ENCODE assay signal across 14 cellular contexts in genomic region chr4:89108068-89108467, GRCh38.
"Had no signal": no experiment of that assay in that cellular context is flagged by ENCODE, and none has a peak within 500 bp of the region (broad histone marks: within the 10 kb centered on the region; RNA-seq: fewer than 3 reads in every experiment).

No MANE protein-coding gene starts in this region.

- H3K9me3 ChIP-seq: body of pancreas, testis had no signal

- H3K79me2 ChIP-seq: parathyroid adenoma had no signal

- H3K27ac Mint-ChIP-seq: activated CD8-positive, alpha-beta memory T cell treated with anti-CD3 and anti-CD28 coated beads, Interleukin-2, amount 10 ng/mL, durations not matched to agents 7 days and 5 days; activated naive CD4-positive, alpha-beta T cell treated with anti-CD3 and anti-CD28 coated beads, Interleukin-2, amount 50 U/mL, for 24 hours; activated T-cell treated with anti-CD3 and anti-CD28 coated beads, Interleukin-2, amount 50 U/mL, for 24 hours; stimulated activated naive CD8-positive, alpha-beta T cell treated with anti-CD3 and anti-CD28 coated beads, Interleukin-15, amount 100 ng/mL, for 72 hours had no signal

- H2AFZ ChIP-seq: parathyroid adenoma had no signal

- DNase-seq: activated CD4-positive, CD25-positive, alpha-beta regulatory T cell; activated CD8-positive, alpha-beta memory T cell treated with anti-CD3 and anti-CD28 coated beads, Interleukin-2, amount 10 ng/mL, durations not matched to agents 7 days and 5 days; activated effector memory CD4-positive, alpha-beta T cell treated with Interleukin-2 at 50 U/mL for 16 hours; activated T-cell treated with anti-CD3 and anti-CD28 coated beads, Interleukin-2, amount 50 U/mL, for 24 hours; body of pancreas; left ventricle myocardium inferior; retina; stimulated activated CD4-positive, alpha-beta T cell treated with anti-CD3 and anti-CD28 coated beads, Interleukin-15, amount 100 ng/mL, for 24 hours; stimulated activated CD4-positive, alpha-beta T cell treated with anti-CD3 and anti-CD28 coated beads, Interleukin-4, amount 100 ng/mL, for 24 hours; stimulated activated naive CD8-positive, alpha-beta T cell treated with anti-CD3 and anti-CD28 coated beads, Interleukin-15, amount 100 ng/mL, for 72 hours; testis had no signal

- H3K27ac ChIP-seq: body of pancreas, left ventricle myocardium inferior, parathyroid adenoma, testis had no signal

- ATAC-seq: activated CD8-positive, alpha-beta memory T cell treated with anti-CD3 and anti-CD28 coated beads, Interleukin-2, amount 10 ng/mL, durations not matched to agents 7 days and 5 days; body of pancreas; stimulated activated naive CD8-positive, alpha-beta T cell treated with anti-CD3 and anti-CD28 coated beads, Interleukin-15, amount 100 ng/mL, for 72 hours had no signal

- H3K4me1 ChIP-seq: parathyroid adenoma had no signal

- H3K27me3 ChIP-seq: body of pancreas, testis had no signal

- H3K4me3 ChIP-seq: body of pancreas, left ventricle myocardium inferior, testis had no signal

- H3K4me3 Mint-ChIP-seq: activated CD8-positive, alpha-beta memory T cell treated with anti-CD3 and anti-CD28 coated beads, Interleukin-2, amount 10 ng/mL, durations not matched to agents 7 days and 5 days; activated naive CD4-positive, alpha-beta T cell treated with anti-CD3 and anti-CD28 coated beads, Interleukin-2, amount 50 U/mL, for 24 hours; activated T-cell treated with anti-CD3 and anti-CD28 coated beads, Interleukin-2, amount 50 U/mL, for 24 hours; central memory CD8-positive, alpha-beta T cell; stimulated activated naive CD8-positive, alpha-beta T cell treated with anti-CD3 and anti-CD28 coated beads, Interleukin-15, amount 100 ng/mL, for 72 hours had no signal

- H3K9ac ChIP-seq: parathyroid adenoma had no signal

- H3K36me3 ChIP-seq: left ventricle myocardium inferior had no signal
